ENCODE assay signal across 8 cellular contexts in genomic region chr22:35582861-35583670, GRCh38. TPM values are rescaled to one million over a fixed set of nuclear protein-coding genes. Genes with fewer than 3 reads are reported as not detected.
DNase-seq lines count a peak whose midpoint lies in the region; ATAC-seq and TF ChIP-seq lines count a peak whose summit lies in the region.

No MANE protein-coding gene starts in this region.

- ATAC-seq in T-helper 17 cell, result peak; percentile 69
- peak in 1 of 2 donors; percentile 26 for ATAC-seq in gastrocnemius medialis
- ATAC-seq in HG02938 (IDR thresholded peaks at IDR 0.05; ENCODE audit: unreplicated experiment), result no peak
- no peak for ATAC-seq in HG02571 (IDR thresholded peaks at IDR 0.05; ENCODE audit: unreplicated experiment)

- peaks cover 9 to 17% of the 10 kb centered on the region in 2 donors for H3K4me1 ChIP-seq in gastrocnemius medialis

- no peak overlapping the region for H3K4me3 Mint-ChIP-seq in T-helper 17 cell

- peak overlapping the region; percentile 60 for H3K27ac Mint-ChIP-seq in T-helper 17 cell

- no peaks in the 10 kb centered on the region for H3K4me1 Mint-ChIP-seq in T-helper 17 cell

- H3K27ac ChIP-seq in gastrocnemius medialis, result peak overlapping the region; percentile 25 to 69 (median 54)

- intact Hi-C loops in gastrocnemius medialis (cut with DNase I; ENCODE audit: low total_unique reads), result loop anchor here (1.0 to 2.0 kb wide), 5 partner anchors 25 to 233 kb away; partner anchors contain the start of gene RASD2

- peak; percentile 88 for TF ChIP-seq CTCF in NB4 (IDR thresholded peaks at IDR 0.05; ENCODE audit: low read depth, low read length)
- peak; percentile 92 for TF ChIP-seq CTCF in astrocyte of the cerebellum (IDR thresholded peaks at IDR 0.05; ENCODE audit: low read depth, low read length, missing control alignments)
- TF ChIP-seq CTCF in gastrocnemius medialis (IDR thresholded peaks at IDR 0.05 in 4 of 5, conservative IDR thresholded peaks at IDR 0.05 in 1 of 5), result peak; percentile 91 to 97 (median 94)

- H3K27me3 Mint-ChIP-seq in T-helper 17 cell, result peaks cover 9% of the 10 kb centered on the region

- in situ Hi-C loops in astrocyte of the cerebellum (cut with HindIII; ENCODE audit: low sequenced_read_pairs), result loop anchor here (25.0 kb wide), 1 partner anchor 146 kb away; no protein-coding TSS in a partner anchor
- in situ Hi-C loops in gastrocnemius medialis (cut with MboI; ENCODE audit: low sequenced_read_pairs in 4 of 4), result loop anchor here in 3 of 4 donors (5.0 to 25.0 kb wide), 3 partner anchors 58 to 246 kb away; no protein-coding TSS in a partner anchor

- no peaks in the 10 kb centered on the region for H3K27me3 ChIP-seq in gastrocnemius medialis

- no peaks in the 10 kb centered on the region for H3K36me3 ChIP-seq in gastrocnemius medialis

- DNase-seq in GM03348 (ENCODE audit: low spot score), result peak; percentile 88
- DNase-seq in NB4 (ENCODE audit: low read depth), result peak; percentile 71
- DNase-seq in T-helper 17 cell, result peak; percentile 27 to 42 (median 41)
- peak; percentile 43 for DNase-seq in astrocyte of the cerebellum (ENCODE audit: low read depth)
- DNase-seq in hepatic stellate cell (ENCODE audit: low spot score), result peak; percentile 90
- peak in 1 of 2 donors; percentile 63 for DNase-seq in gastrocnemius medialis

- no peak overlapping the region for H3K4me3 ChIP-seq in NB4 (ENCODE audit: low read depth, low read length)
- no peak overlapping the region for H3K4me3 ChIP-seq in astrocyte of the cerebellum (ENCODE audit: low read depth, low read length)
- no peak overlapping the region for H3K4me3 ChIP-seq in gastrocnemius medialis

- no peaks in the 10 kb centered on the region for H3K9me3 ChIP-seq in T-helper 17 cell (ENCODE audit: control insufficient read depth, low read length, poor library complexity, severe bottlenecking)
- no peaks in the 10 kb centered on the region for H3K9me3 ChIP-seq in gastrocnemius medialis

- no peak for TF ChIP-seq POLR2A in NB4 (IDR thresholded peaks at IDR 0.05; ENCODE audit: extremely low read depth, insufficient read length)
- TF ChIP-seq POLR2A in gastrocnemius medialis (IDR thresholded peaks at IDR 0.05), result no peak

- no peaks in the 10 kb centered on the region for H3K36me3 Mint-ChIP-seq in T-helper 17 cell (ENCODE audit: low read depth)

RNA-seq across cellular contexts. Expression of gene MB, which starts 34.1 kb away (rescaled TPM):
- not detected for total RNA-seq in T-helper 17 cell
- total RNA-seq in gastrocnemius medialis, result over 10,000 TPM in 2 of 4 donors, 1,000 to 10,000 TPM in 2; 7,153 to 19,373 (median 11,028) TPM

RNA-seq across cellular contexts. Expression of gene RASD2, which starts 42.4 kb away (rescaled TPM):
- 1 to 10 TPM in 1 of 2 donors, under 1 TPM in 1; 0.67 to 1.4 TPM for total RNA-seq in T-helper 17 cell
- total RNA-seq in gastrocnemius medialis, result 1 to 10 TPM; 1.8 to 5.4 (median 1.9) TPM

Comparison
In these comparisons a context has a peak if more than half of its experiments do, and no peak if none do; other contexts are left out.
1. RNA of gene MB, which starts 34.1 kb away (total RNA-seq): 7,153 to 19,373 TPM in gastrocnemius medialis; not detected in T-helper 17 cell; every median in the first group is over 1,000 times any median in the second.
2. Peak in every context shown above with its lines, with median percentiles within 50 percentile points of each other: CTCF ChIP-seq.